Comparison of ENCODE assay signal across 9 cellular contexts in the genomic region with DNA sequence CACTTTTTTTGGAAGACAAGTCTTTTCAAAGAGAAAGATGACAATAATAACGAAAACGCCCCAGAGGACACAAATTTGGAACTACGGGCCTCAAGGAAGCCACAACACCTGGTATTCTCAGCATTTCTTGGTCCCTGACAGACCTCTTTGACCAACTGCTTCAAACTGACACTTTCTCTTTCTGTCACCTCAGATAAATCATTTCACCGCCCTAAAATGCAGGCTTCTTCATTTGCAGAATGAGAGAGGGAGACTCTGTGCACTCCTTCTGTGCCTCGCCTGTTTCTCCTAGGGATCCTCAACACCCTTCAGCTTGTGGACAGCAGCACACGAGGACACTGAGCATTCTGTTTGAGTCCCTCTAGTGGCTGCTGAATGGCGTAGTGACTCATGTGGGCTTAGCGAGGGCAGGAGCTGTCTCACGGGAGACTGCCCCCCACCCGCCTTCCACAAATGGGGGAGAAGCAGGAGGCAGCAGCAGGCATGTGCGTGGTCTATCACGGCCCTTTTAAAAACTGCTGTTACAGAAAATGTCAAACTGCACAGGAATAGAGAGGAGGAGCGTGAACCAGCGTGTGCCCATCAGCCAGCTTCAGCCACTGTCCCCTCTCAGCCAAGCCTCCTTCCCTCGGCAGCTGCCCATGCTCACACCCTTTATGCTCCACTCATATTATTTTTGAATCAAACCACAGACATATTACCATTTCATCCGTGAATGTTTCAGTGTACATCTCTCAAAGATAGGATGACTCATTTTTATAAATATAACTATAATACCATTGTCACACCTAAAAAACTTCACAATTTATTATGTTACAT. TPM values are rescaled to one million over a fixed set of nuclear protein-coding genes. Genes with fewer than 3 reads are reported as not detected.
A peak's percentile ranks its signal among the peaks of the same experiment; 100 is the strongest.
DNase-seq lines count a peak whose midpoint lies in the region; ATAC-seq and TF ChIP-seq lines count a peak whose summit lies in the region.
"Had no signal": no experiment of that assay in that cellular context is flagged by ENCODE, and none has a peak within 500 bp of the region (broad histone marks: within the 10 kb centered on the region; RNA-seq: fewer than 3 reads in every experiment).

No MANE protein-coding gene starts in this region.

- peak; percentile 43 for ATAC-seq in GM19452 (IDR thresholded peaks at IDR 0.05; ENCODE audit: unreplicated experiment)
- ATAC-seq in HG03342 (IDR thresholded peaks at IDR 0.05; ENCODE audit: unreplicated experiment), result peak; percentile 58
- ATAC-seq in HG02970 (IDR thresholded peaks at IDR 0.05; ENCODE audit: low FRiP score, unreplicated experiment), result no peak

- no peak overlapping the region for H2AFZ ChIP-seq in hepatocyte

- H3K27me3 Mint-ChIP-seq in T-helper 2 cell treated with Interferon-gamma antibody and Interleukin-4, amounts not matched to agents 5 μg/mL and 100 μg/mL, for 36 hours (ENCODE audit: low read depth), result no peaks in the 10 kb centered on the region

- no peaks in the 10 kb centered on the region for H4K20me1 ChIP-seq in hepatocyte (ENCODE audit: insufficient read depth, poor library complexity, severe bottlenecking)

- no peaks in the 10 kb centered on the region for H3K36me3 Mint-ChIP-seq in T-helper 2 cell treated with Interferon-gamma antibody and Interleukin-4, amounts not matched to agents 5 μg/mL and 100 μg/mL, for 36 hours (ENCODE audit: low read depth)

- H3K4me3 ChIP-seq in GM08714 (ENCODE audit: low read length) (peak overlapping the region; percentile 15; the same call in 1 of the 2 replicates), hepatocyte (no peak overlapping the region)

- H3K27ac Mint-ChIP-seq in T-helper 2 cell treated with Interferon-gamma antibody and Interleukin-4, amounts not matched to agents 5 μg/mL and 100 μg/mL, for 36 hours, result no peak overlapping the region
- H3K27ac Mint-ChIP-seq: activated naive CD4-positive, alpha-beta T cell treated with anti-CD3 and anti-CD28 coated beads, Interleukin-2, amount 50 U/mL, for 72 hours had no signal

- H3K4me3 Mint-ChIP-seq in T-helper 2 cell treated with Interferon-gamma antibody and Interleukin-4, amounts not matched to agents 5 μg/mL and 100 μg/mL, for 36 hours, result no peak overlapping the region

- peak; percentile 47 for TF ChIP-seq CTCF in hepatocyte (IDR thresholded peaks at IDR 0.05; ENCODE audit: poor library complexity)

- no peaks in the 10 kb centered on the region for H3K27me3 ChIP-seq in hepatocyte

- H3K9me2 ChIP-seq in hepatocyte (replicated peaks; ENCODE audit: insufficient read depth), result no peaks in the 10 kb centered on the region

- H3K9me3 ChIP-seq in hepatocyte (ENCODE audit: low read depth), result no peaks in the 10 kb centered on the region

- WGBS in hepatocyte (ENCODE audit: low lambda C conversion rate, missing lambda C conversion rate), result 63% methylated on average over 16 of the region's 16 CpGs

- no peaks in the 10 kb centered on the region for H3K36me3 ChIP-seq in hepatocyte (replicated peaks; ENCODE audit: insufficient read depth, low read depth)

- no peaks in the 10 kb centered on the region for H3K4me1 ChIP-seq in hepatocyte (ENCODE audit: insufficient read depth)

- no peaks in the 10 kb centered on the region for H3K79me2 ChIP-seq in hepatocyte

- no peaks in the 10 kb centered on the region for H3K9me3 Mint-ChIP-seq in T-helper 2 cell treated with Interferon-gamma antibody and Interleukin-4, amounts not matched to agents 5 μg/mL and 100 μg/mL, for 36 hours
- H3K9me3 Mint-ChIP-seq: activated naive CD4-positive, alpha-beta T cell treated with anti-CD3 and anti-CD28 coated beads, Interleukin-2, amount 50 U/mL, for 72 hours had no signal

- DNase-seq in T-helper 2 cell treated with Interferon-gamma antibody and Interleukin-4, amounts not matched to agents 5 μg/mL and 100 μg/mL, for 36 hours (ENCODE audit: low spot score), result peak; percentile 9
- DNase-seq in hepatocyte (ENCODE audit: low spot score) (peak; percentile 59), foreskin melanocyte (no peak), UCSD-AML1 (lab: John Stamatoyannopoulos, UW; ENCODE audit: unreplicated experiment) (no peak)

- H3K4me2 ChIP-seq in hepatocyte, result no peak overlapping the region

- H3K27ac ChIP-seq in hepatocyte, result no peak overlapping the region

- peaks cover 10% of the 10 kb centered on the region for H3K4me1 Mint-ChIP-seq in T-helper 2 cell treated with Interferon-gamma antibody and Interleukin-4, amounts not matched to agents 5 μg/mL and 100 μg/mL, for 36 hours (ENCODE audit: low read depth)

RNA-seq across cellular contexts. Expression of a gene that starts 41.4 kb away (rescaled TPM):
- total RNA-seq in hepatocyte, result 33.9 and 35.1 TPM in 2 replicates
- polyA plus RNA-seq in hepatocyte, result 48.1 and 48.6 TPM in 2 replicates

Comparison
In these comparisons a context has a peak if more than half of its experiments do, and no peak if none do; other contexts are left out.
1. DNase-seq: peak in T-helper 2 cell treated with Interferon-gamma antibody and Interleukin-4, amounts not matched to agents 5 μg/mL and 100 μg/mL, for 36 hours (single experiment) and hepatocyte (single experiment); none in foreskin melanocyte (single experiment) and UCSD-AML1 (single experiment).